Comparison of ENCODE assay signal across 1 cellular context in the genomic region with DNA sequence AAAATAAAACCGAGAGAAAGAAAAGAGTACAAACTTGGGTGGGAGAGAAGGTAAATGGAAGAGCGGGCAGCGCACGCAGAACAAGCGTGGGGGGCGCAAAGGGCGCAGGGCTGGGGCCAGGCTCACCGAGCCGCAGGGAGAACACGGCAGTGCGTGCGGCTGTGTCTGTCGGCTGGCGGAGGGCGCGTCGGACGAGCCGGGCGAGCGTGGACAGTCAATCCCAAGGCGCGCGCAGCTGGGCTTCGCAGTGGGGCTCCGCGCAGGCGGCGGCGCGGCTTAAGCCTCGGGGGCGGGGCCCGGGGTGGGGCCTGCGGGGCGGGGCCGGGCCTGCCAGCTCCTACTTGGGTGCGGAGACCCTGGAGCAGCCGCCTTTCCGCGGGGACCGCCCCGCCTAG.
TF ChIP-seq lines count a peak whose summit lies in the region.

A gene with protein sequence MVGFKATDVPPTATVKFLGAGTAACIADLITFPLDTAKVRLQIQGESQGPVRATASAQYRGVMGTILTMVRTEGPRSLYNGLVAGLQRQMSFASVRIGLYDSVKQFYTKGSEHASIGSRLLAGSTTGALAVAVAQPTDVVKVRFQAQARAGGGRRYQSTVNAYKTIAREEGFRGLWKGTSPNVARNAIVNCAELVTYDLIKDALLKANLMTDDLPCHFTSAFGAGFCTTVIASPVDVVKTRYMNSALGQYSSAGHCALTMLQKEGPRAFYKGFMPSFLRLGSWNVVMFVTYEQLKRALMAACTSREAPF (minus strand): TSS at position 249 of the 395 bp plus-strand sequence. CDS start 4,465 bp downstream, outside the sequence.

TF ChIP-seq in IMR-90, 13 proteins besides CTCF, POLR2A, EP300 and RAD21:
- TF ChIP-seq NFE2L2 (IDR thresholded peaks at IDR 0.05; ENCODE audit: low read depth, low read length), result no peak
- TF ChIP-seq CHD1 (IDR thresholded peaks at IDR 0.05; ENCODE audit: low read depth, low read length), result no peak
- TF ChIP-seq, protein P1, sequence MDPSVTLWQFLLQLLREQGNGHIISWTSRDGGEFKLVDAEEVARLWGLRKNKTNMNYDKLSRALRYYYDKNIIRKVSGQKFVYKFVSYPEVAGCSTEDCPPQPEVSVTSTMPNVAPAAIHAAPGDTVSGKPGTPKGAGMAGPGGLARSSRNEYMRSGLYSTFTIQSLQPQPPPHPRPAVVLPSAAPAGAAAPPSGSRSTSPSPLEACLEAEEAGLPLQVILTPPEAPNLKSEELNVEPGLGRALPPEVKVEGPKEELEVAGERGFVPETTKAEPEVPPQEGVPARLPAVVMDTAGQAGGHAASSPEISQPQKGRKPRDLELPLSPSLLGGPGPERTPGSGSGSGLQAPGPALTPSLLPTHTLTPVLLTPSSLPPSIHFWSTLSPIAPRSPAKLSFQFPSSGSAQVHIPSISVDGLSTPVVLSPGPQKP (IDR thresholded peaks at IDR 0.05; ENCODE audit: borderline replicate concordance, low read depth, low read length), result no peak
- no peak; the same call in 1 of the 2 replicates for TF ChIP-seq MAZ (IDR thresholded peaks at IDR 0.05; ENCODE audit: borderline replicate concordance, low read depth, low read length)
- no peak for TF ChIP-seq SMC3 (IDR thresholded peaks at IDR 0.05; ENCODE audit: low read depth, low read length)
- TF ChIP-seq BHLHE40 (IDR thresholded peaks at IDR 0.05; ENCODE audit: low read depth, low read length), result no peak
- no peak for TF ChIP-seq RFX5 (IDR thresholded peaks at IDR 0.05; ENCODE audit: low read depth, low read length)
- TF ChIP-seq RCOR1 (IDR thresholded peaks at IDR 0.05; ENCODE audit: insufficient replicate concordance, low read length), result no peak
- TF ChIP-seq MAFK (IDR thresholded peaks at IDR 0.05; ENCODE audit: low read depth, low read length), result no peak
